In genomic region chr3:126112531-126113237, GRCh38 we compare ENCODE assay signal across 17 cellular contexts.
"Had no signal": no experiment of that assay in that cellular context is flagged by ENCODE, and none has a peak within 500 bp of the region (broad histone marks: within the 10 kb centered on the region; RNA-seq: fewer than 3 reads in every experiment).

No MANE protein-coding gene starts in this region.

- H3K4me2 ChIP-seq: smooth muscle cell had no signal

- DNase-seq: activated CD4-positive, alpha-beta T cell treated with anti-CD3 and anti-CD28 coated beads for 1 hour; activated CD4-positive, alpha-beta T cell treated with anti-CD3 and anti-CD28 coated beads, Interleukin-2, amount 50 U/mL, for 48 hours; activated CD8-positive, alpha-beta memory T cell treated with anti-CD3 and anti-CD28 coated beads, Interleukin-2, amount 50 U/mL, for 4 hours; amniotic stem cell; effector memory CD8-positive, alpha-beta T cell; hippocampal formation; mammary epithelial cell; T-helper 9 cell; upper lobe of right lung had no signal

- FAIRE-seq: pancreas had no signal

- H3K27me3 ChIP-seq: body of pancreas, pancreas, SJSA1, upper lobe of right lung had no signal

- H3K9me3 ChIP-seq: body of pancreas, mucosa of descending colon, pancreas, SJSA1, upper lobe of right lung had no signal

- H3K4me3 ChIP-seq: body of pancreas, mucosa of descending colon, pancreas, SJSA1, smooth muscle cell, upper lobe of right lung had no signal

- ATAC-seq: activated naive CD4-positive, alpha-beta T cell treated with anti-CD3 and anti-CD28 coated beads, Interleukin-2, amount 50 U/mL, for 72 hours; body of pancreas; effector memory CD8-positive, alpha-beta T cell; left colon; mucosa of descending colon; pancreas; stimulated activated effector memory CD8-positive, alpha-beta T cell treated with anti-CD3 and anti-CD28 coated beads, Interleukin-12 subunit alpha, Interleukin-12 subunit beta, amount 100 ng/mL, for 72 hours; upper lobe of right lung had no signal

- H3K4me1 ChIP-seq: body of pancreas, pancreas, SJSA1, upper lobe of right lung had no signal

- H3K27ac ChIP-seq: body of pancreas, pancreas, SJSA1, upper lobe of right lung had no signal

- H3K36me3 ChIP-seq: SJSA1, upper lobe of right lung had no signal
